14 cellular contexts compared by ENCODE assay signal in genomic region chr1:155294520-155295182, GRCh38. TPM values are rescaled to one million over a fixed set of nuclear protein-coding genes. Genes with fewer than 3 reads are reported as not detected.
DNase-seq lines count a peak whose midpoint lies in the region; ATAC-seq and TF ChIP-seq lines count a peak whose summit lies in the region.
"Had no signal": no experiment of that assay in that cellular context is flagged by ENCODE, and none has a peak within 500 bp of the region (broad histone marks: within the 10 kb centered on the region; RNA-seq: fewer than 3 reads in every experiment).

No MANE protein-coding gene starts in this region.

- TF ChIP-seq CTCF in esophagus muscularis mucosa (IDR thresholded peaks at IDR 0.05) (no peak), neural progenitor cell (IDR thresholded peaks at IDR 0.05) (no peak)

- no peak for DNase-seq in stimulated activated naive CD8-positive, alpha-beta T cell treated with anti-CD3 and anti-CD28 coated beads, Interleukin-15, amount 100 ng/mL, for 72 hours
- DNase-seq in stimulated activated naive CD8-positive, alpha-beta T cell treated with anti-CD3 and anti-CD28 coated beads, Interleukin-15, Interleukin-2, amounts not matched to agents 100 U/mL and 50 U/mL, for 24 hours: no peak
- DNase-seq in esophagus muscularis mucosa (ENCODE audit: extremely low spot score) (no peak), neural progenitor cell (ENCODE audit: low spot score) (peak; percentile 40), COR-L47 (lab: John Stamatoyannopoulos, UW) (no peak), OCI-M1 (lab: John Stamatoyannopoulos, UW) (no peak), erythroblast (lab: John Stamatoyannopoulos, UW) (no peak), hippocampal formation (lab: John Stamatoyannopoulos, UW) (no peak)
- DNase-seq: activated naive CD4-positive, alpha-beta T cell treated with anti-CD3 and anti-CD28 coated beads, Interleukin-2, amount 10 ng/mL, durations not matched to agents 7 days and 5 days; brain microvascular endothelial cell; naive B cell; NCI-H1105; NCI-H226; stimulated activated naive CD4-positive, alpha-beta T cell had no signal

- H3K27ac Mint-ChIP-seq in stimulated activated naive CD8-positive, alpha-beta T cell treated with anti-CD3 and anti-CD28 coated beads, Interleukin-15, amount 100 ng/mL, for 72 hours: peak overlapping the region in 1 of 2 donors; percentile 74
- no peak overlapping the region for H3K27ac Mint-ChIP-seq in neural progenitor cell
- H3K27ac Mint-ChIP-seq: activated naive CD4-positive, alpha-beta T cell treated with anti-CD3 and anti-CD28 coated beads, Interleukin-2, amount 10 ng/mL, durations not matched to agents 7 days and 5 days; naive B cell had no signal

- H3K9ac ChIP-seq in neural progenitor cell: no peak overlapping the region

- H3K9me3 Mint-ChIP-seq in stimulated activated naive CD8-positive, alpha-beta T cell treated with anti-CD3 and anti-CD28 coated beads, Interleukin-15, amount 100 ng/mL, for 72 hours: no peaks in the 10 kb centered on the region
- H3K9me3 Mint-ChIP-seq in neural progenitor cell: peaks cover 5% of the 10 kb centered on the region
- H3K9me3 Mint-ChIP-seq: activated naive CD4-positive, alpha-beta T cell treated with anti-CD3 and anti-CD28 coated beads, Interleukin-2, amount 10 ng/mL, durations not matched to agents 7 days and 5 days had no signal

- 86% methylated on average over 2 of the region's 46 CpGs for WGBS in esophagus muscularis mucosa

- peak; percentile 7 for ATAC-seq in stimulated activated naive CD8-positive, alpha-beta T cell treated with anti-CD3 and anti-CD28 coated beads, Interleukin-15, amount 100 ng/mL, for 72 hours
- no peak for ATAC-seq in stimulated activated naive CD8-positive, alpha-beta T cell treated with anti-CD3 and anti-CD28 coated beads, Interleukin-15, Interleukin-2, amounts not matched to agents 100 U/mL and 50 U/mL, for 24 hours

- peak overlapping the region; percentile 83 for H3K4me2 ChIP-seq in neural progenitor cell

- TF ChIP-seq POLR2A in esophagus muscularis mucosa (IDR thresholded peaks at IDR 0.05; ENCODE audit: low read depth) (no peak), erythroblast (IDR thresholded peaks at IDR 0.05; ENCODE audit: low read length) (no peak)

- peak overlapping the region; percentile 16 to 40 (median 24) for H3K4me3 ChIP-seq in esophagus muscularis mucosa
- H3K4me3 ChIP-seq in neural progenitor cell: peak overlapping the region; percentile 47

- H3K4me1 ChIP-seq in esophagus muscularis mucosa: peaks cover 8 to 13% (median 12%) of the 10 kb centered on the region in 4 donors
- H3K4me1 ChIP-seq in neural progenitor cell: no peaks in the 10 kb centered on the region

- peak overlapping the region; percentile 93 for H2AFZ ChIP-seq in neural progenitor cell (replicated peaks)

- peaks cover 0 to 49% (median 12%) of the 10 kb centered on the region in 4 donors for H3K27me3 ChIP-seq in esophagus muscularis mucosa
- peaks cover 51% of the 10 kb centered on the region for H3K27me3 ChIP-seq in neural progenitor cell

- peaks cover 3% of the 10 kb centered on the region for H3F3A ChIP-seq in neural progenitor cell (ENCODE audit: low read depth)

- peaks cover 67% of the 10 kb centered on the region for H3K27me3 Mint-ChIP-seq in stimulated activated naive CD8-positive, alpha-beta T cell treated with anti-CD3 and anti-CD28 coated beads, Interleukin-15, amount 100 ng/mL, for 72 hours
- H3K27me3 Mint-ChIP-seq in neural progenitor cell (ENCODE audit: insufficient read depth, low read depth): peaks cover 25% of the 10 kb centered on the region

- intact Hi-C loops in esophagus muscularis mucosa (cut with DNase I): no loop called here

- H3K36me3 Mint-ChIP-seq in neural progenitor cell: no peaks in the 10 kb centered on the region
- H3K36me3 Mint-ChIP-seq: activated naive CD4-positive, alpha-beta T cell treated with anti-CD3 and anti-CD28 coated beads, Interleukin-2, amount 10 ng/mL, durations not matched to agents 7 days and 5 days; naive B cell had no signal

- H3K4me1 Mint-ChIP-seq in stimulated activated naive CD8-positive, alpha-beta T cell treated with anti-CD3 and anti-CD28 coated beads, Interleukin-15, amount 100 ng/mL, for 72 hours: peaks cover 8% of the 10 kb centered on the region
- H3K4me1 Mint-ChIP-seq in neural progenitor cell: peaks cover 6% of the 10 kb centered on the region

- H3K36me3 ChIP-seq in esophagus muscularis mucosa: no peaks in the 10 kb centered on the region
- H3K36me3 ChIP-seq in neural progenitor cell: no peaks in the 10 kb centered on the region
- H3K36me3 ChIP-seq: brain microvascular endothelial cell had no signal

- no peak for TF ChIP-seq EP300 in esophagus muscularis mucosa (IDR thresholded peaks at IDR 0.05)

- no peaks in the 10 kb centered on the region for H4K20me1 ChIP-seq in neural progenitor cell (ENCODE audit: low read depth)

- H3K27ac ChIP-seq in esophagus muscularis mucosa (replicated peaks in 1 of 4) (no peak overlapping the region), neural progenitor cell (no peak overlapping the region)
- H3K27ac ChIP-seq: brain microvascular endothelial cell had no signal

- H3K9me3 ChIP-seq in esophagus muscularis mucosa (no peaks in the 10 kb centered on the region), neural progenitor cell (ENCODE audit: low read depth) (no peaks in the 10 kb centered on the region)

- H3K79me2 ChIP-seq in neural progenitor cell (ENCODE audit: low read depth): no peaks in the 10 kb centered on the region

- peak overlapping the region in 1 of 2 donors; percentile 38 for H3K4me3 Mint-ChIP-seq in stimulated activated naive CD8-positive, alpha-beta T cell treated with anti-CD3 and anti-CD28 coated beads, Interleukin-15, amount 100 ng/mL, for 72 hours
- peak overlapping the region; percentile 47 for H3K4me3 Mint-ChIP-seq in neural progenitor cell
- H3K4me3 Mint-ChIP-seq: activated naive CD4-positive, alpha-beta T cell treated with anti-CD3 and anti-CD28 coated beads, Interleukin-2, amount 10 ng/mL, durations not matched to agents 7 days and 5 days had no signal

RNA-seq across cellular contexts. Expression of gene PKLR, which starts 6.6 kb away (rescaled TPM):
- total RNA-seq in esophagus muscularis mucosa: not detected
- 0.53 and 0.54 TPM in 2 replicates for total RNA-seq in neural progenitor cell (ENCODE audit: low replicate concordance)

RNA-seq across cellular contexts. Expression of gene FDPS, which starts 14.0 kb away (rescaled TPM):
- 10 to 100 TPM; 70.2 to 97.2 (median 82.0) TPM for total RNA-seq in esophagus muscularis mucosa
- total RNA-seq in neural progenitor cell (ENCODE audit: low replicate concordance): 215 and 266 TPM in 2 replicates

RNA-seq across cellular contexts. Expression of gene HCN3, which starts 17.4 kb away (rescaled TPM):
- total RNA-seq in esophagus muscularis mucosa (1 to 10 TPM; 1.0 to 2.1 (median 1.4) TPM), neural progenitor cell (ENCODE audit: low replicate concordance) (1.9 and 5.9 TPM in 2 replicates)

RNA-seq across cellular contexts. Expression of gene CLK2, which starts 21.3 kb away (rescaled TPM):
- 10 to 100 TPM; 17.6 to 32.0 (median 25.3) TPM for total RNA-seq in esophagus muscularis mucosa
- total RNA-seq in neural progenitor cell (ENCODE audit: low replicate concordance): 41.7 and 62.2 TPM in 2 replicates

RNA-seq across cellular contexts. Expression of gene RUSC1, which starts 26.0 kb away (rescaled TPM):
- total RNA-seq in esophagus muscularis mucosa (10 to 100 TPM; 15.6 to 35.4 (median 27.2) TPM), neural progenitor cell (ENCODE audit: low replicate concordance) (17.0 and 43.4 TPM in 2 replicates)
